Comparison of ENCODE assay signal across 29 cellular contexts in genomic region chr17:65683428-65683827, GRCh38.
"Had no signal": no experiment of that assay in that cellular context is flagged by ENCODE, and none has a peak within 500 bp of the region (broad histone marks: within the 10 kb centered on the region; RNA-seq: fewer than 3 reads in every experiment).

No MANE protein-coding gene starts in this region.

- H3K9me3 ChIP-seq: pancreas, prostate gland, right atrium auricular region, right lobe of liver, sigmoid colon, spleen, suprapubic skin, testis, tibial artery, transverse colon, upper lobe of right lung, uterus had no signal

- H2AFZ ChIP-seq: neural progenitor cell had no signal

- H3K36me3 Mint-ChIP-seq: natural killer cell; stimulated activated memory B cell treated with anti-CD40 and anti-IgM and Interleukin-4, amounts not matched to agents 10 μg/mL and 1 μg/mL and 100 μg/mL, for 72 hours had no signal

- H3K36me3 ChIP-seq: neural progenitor cell, pancreas, prostate gland, right lobe of liver, sigmoid colon, suprapubic skin, transverse colon, upper lobe of right lung, uterus had no signal

- H3K27ac Mint-ChIP-seq: naive thymus-derived CD4-positive, alpha-beta T cell; natural killer cell; nephron; neural progenitor cell; stimulated activated memory B cell treated with anti-CD40 and anti-IgM and Interleukin-4, amounts not matched to agents 10 μg/mL and 1 μg/mL and 100 μg/mL, for 72 hours; stimulated activated naive CD8-positive, alpha-beta T cell treated with anti-CD3 and anti-CD28 coated beads, Interleukin-15, amount 100 ng/mL, for 72 hours; type B pancreatic cell had no signal

- ATAC-seq: naive thymus-derived CD4-positive, alpha-beta T cell; natural killer cell; pancreas; right lobe of liver; stimulated activated memory B cell treated with anti-CD40 and anti-IgM and Interleukin-4, amounts not matched to agents 10 μg/mL and 1 μg/mL and 100 μg/mL, for 72 hours; stimulated activated naive CD8-positive, alpha-beta T cell treated with anti-CD3 and anti-CD28 coated beads, Interleukin-15, amount 100 ng/mL, for 72 hours; stimulated activated naive CD8-positive, alpha-beta T cell treated with anti-CD3 and anti-CD28 coated beads, Interleukin-15, Interleukin-2, amounts not matched to agents 100 U/mL and 50 U/mL, for 24 hours; upper lobe of right lung had no signal

- H3K9ac ChIP-seq: neural progenitor cell had no signal

- H3K27ac ChIP-seq: neural progenitor cell, pancreas, prostate gland, right atrium auricular region, right lobe of liver, sigmoid colon, spleen, testis, tibial artery, transverse colon, upper lobe of right lung, uterus had no signal

- H3K4me2 ChIP-seq: neural progenitor cell had no signal

- H3K4me1 ChIP-seq: neural progenitor cell, pancreas, prostate gland, right atrium auricular region, right lobe of liver, tibial artery, transverse colon, uterus had no signal

- H3K4me1 Mint-ChIP-seq: natural killer cell; stimulated activated memory B cell treated with anti-CD40 and anti-IgM and Interleukin-4, amounts not matched to agents 10 μg/mL and 1 μg/mL and 100 μg/mL, for 72 hours; stimulated activated naive CD8-positive, alpha-beta T cell treated with anti-CD3 and anti-CD28 coated beads, Interleukin-15, amount 100 ng/mL, for 72 hours had no signal

- H3K9me3 Mint-ChIP-seq: natural killer cell, nephron, type B pancreatic cell had no signal

- H3K4me3 Mint-ChIP-seq: naive thymus-derived CD4-positive, alpha-beta T cell; natural killer cell; nephron; neural progenitor cell; stimulated activated memory B cell treated with anti-CD40 and anti-IgM and Interleukin-4, amounts not matched to agents 10 μg/mL and 1 μg/mL and 100 μg/mL, for 72 hours; stimulated activated naive CD8-positive, alpha-beta T cell treated with anti-CD3 and anti-CD28 coated beads, Interleukin-15, amount 100 ng/mL, for 72 hours; type B pancreatic cell had no signal

- DNase-seq: naive thymus-derived CD4-positive, alpha-beta T cell; natural killer cell; pancreas; retina; right lobe of liver; sigmoid colon; small intestine; spleen; stimulated activated CD4-positive, alpha-beta T cell treated with anti-CD3 and anti-CD28 coated beads, Interleukin-12 subunit alpha, Interleukin-12 subunit beta, amount 100 ng/mL, for 4 hours; stimulated activated CD4-positive, alpha-beta T cell treated with anti-CD3 and anti-CD28 coated beads, Interleukin-1b, Interleukin-23, amount 100 ng/mL, for 48 hours; stimulated activated CD4-positive, alpha-beta T cell treated with anti-CD3 and anti-CD28 coated beads, Interleukin-4, amount 100 ng/mL, for 1 hour; stimulated activated CD4-positive, alpha-beta T cell treated with anti-CD3 and anti-CD28 coated beads, Interleukin-4, amount 100 ng/mL, for 4 hours; stimulated activated CD8-positive, alpha-beta memory T cell treated with anti-CD3 and anti-CD28 coated beads, Interleukin-4, amount 100 ng/mL, for 48 hours; stimulated activated naive CD4-positive, alpha-beta T cell; stimulated activated naive CD8-positive, alpha-beta T cell treated with anti-CD3 and anti-CD28 coated beads, Interleukin-15, amount 100 ng/mL, for 72 hours; stimulated activated naive CD8-positive, alpha-beta T cell treated with anti-CD3 and anti-CD28 coated beads, Interleukin-15, Interleukin-2, amounts not matched to agents 100 U/mL and 50 U/mL, for 24 hours; substantia nigra; testis; tibial artery; transverse colon; upper lobe of right lung; uterus had no signal

- H3K27me3 ChIP-seq: neural progenitor cell, pancreas, right atrium auricular region, right lobe of liver, sigmoid colon, spleen, suprapubic skin, testis, tibial artery, transverse colon, upper lobe of right lung, uterus had no signal

- H3K4me3 ChIP-seq: neural progenitor cell, pancreas, prostate gland, right atrium auricular region, right lobe of liver, sigmoid colon, spleen, suprapubic skin, testis, tibial artery, transverse colon, upper lobe of right lung, uterus had no signal

- FAIRE-seq: pancreas, small intestine had no signal

- H3K27me3 Mint-ChIP-seq: naive thymus-derived CD4-positive, alpha-beta T cell; stimulated activated memory B cell treated with anti-CD40 and anti-IgM and Interleukin-4, amounts not matched to agents 10 μg/mL and 1 μg/mL and 100 μg/mL, for 72 hours; stimulated activated naive CD8-positive, alpha-beta T cell treated with anti-CD3 and anti-CD28 coated beads, Interleukin-15, amount 100 ng/mL, for 72 hours; type B pancreatic cell had no signal
